In genomic region chr1:88519156-88519555, GRCh38 we compare ENCODE assay signal across 22 cellular contexts.
DNase-seq lines count a peak whose midpoint lies in the region; ATAC-seq, FAIRE-seq and TF ChIP-seq lines count a peak whose summit lies in the region.
"Had no signal": no experiment of that assay in that cellular context is flagged by ENCODE, and none has a peak within 500 bp of the region (broad histone marks: within the 10 kb centered on the region; RNA-seq: fewer than 3 reads in every experiment).

No MANE protein-coding gene starts in this region.

- peak; percentile 11 for DNase-seq in Daoy (ENCODE audit: low read depth)
- peak; percentile 17 for DNase-seq in MG63
- peak; percentile 66 to 73 for DNase-seq in fibroblast of lung (ENCODE audit: low read depth in 2 of 2)
- peak; percentile 7 for DNase-seq in pons (ENCODE audit: low spot score)
- no peak for DNase-seq in D341Med (ENCODE audit: low spot score)
- no peak for DNase-seq in kidney
- no peak for DNase-seq in amniotic stem cell (lab: John Stamatoyannopoulos, UW)
- DNase-seq: activated CD4-positive, alpha-beta T cell treated with anti-CD3 and anti-CD28 coated beads, Interleukin-2, amount 50 U/mL, for 1 hour; activated naive CD4-positive, alpha-beta T cell treated with anti-CD3 and anti-CD28 coated beads, Interleukin-2, amount 10 ng/mL, durations not matched to agents 7 days and 5 days; body of pancreas; dermis blood vessel endothelial cell; GDM1; KBM-7; mucosa of descending colon; NCI-H1092; NCI-H69; SK-N-SH; stimulated activated CD4-positive, alpha-beta T cell treated with anti-CD3 and anti-CD28 coated beads, Interleukin-4, amount 100 ng/mL, for 1 hour had no signal

- H3K27me3 ChIP-seq in MG63 (no peaks in the 10 kb centered on the region), fibroblast of lung (ENCODE audit: control insufficient read depth, insufficient read depth, low read length) (no peaks in the 10 kb centered on the region)
- H3K27me3 ChIP-seq: body of pancreas had no signal

- no peak overlapping the region for H2AFZ ChIP-seq in fibroblast of lung (ENCODE audit: low read length)

- no peak overlapping the region for H3K4me2 ChIP-seq in fibroblast of lung (ENCODE audit: extremely low read depth, insufficient read depth, low read length)
- H3K4me2 ChIP-seq: SK-N-SH had no signal

- no peaks in the 10 kb centered on the region for H3K79me2 ChIP-seq in fibroblast of lung (ENCODE audit: control insufficient read depth, insufficient read depth, low read length)

- H3K4me1 ChIP-seq in fibroblast of lung (ENCODE audit: control insufficient read depth, extremely low read depth, insufficient read depth, low read length) (no peaks in the 10 kb centered on the region), kidney (ENCODE audit: control insufficient read depth in 1 of 2, insufficient read depth in 1 of 2, low read depth in 1 of 2, low read length in 2 of 2) (no peaks in the 10 kb centered on the region)

- H3K4me3 ChIP-seq in MG63 (no peak overlapping the region), fibroblast of lung (replicated peaks in 1 of 4; ENCODE audit: control extremely low read depth in 1 of 4, insufficient read depth in 1 of 4, low read depth in 3 of 4, low read length in 4 of 4) (no peak overlapping the region), kidney (ENCODE audit: low read length in 2 of 2) (no peak overlapping the region)
- H3K4me3 ChIP-seq: body of pancreas, mucosa of descending colon had no signal

- FAIRE-seq in kidney (lab: Jason Lieb, UNC): no peak
- FAIRE-seq: H54, keratinocyte had no signal

- no peak for ATAC-seq in HG02610 (IDR thresholded peaks at IDR 0.05; ENCODE audit: unreplicated experiment)
- ATAC-seq: body of pancreas, mucosa of descending colon had no signal

- no peaks in the 10 kb centered on the region for H4K20me1 ChIP-seq in fibroblast of lung (ENCODE audit: control insufficient read depth, extremely low read depth, insufficient read depth, low read length)

- H3K27ac ChIP-seq in fibroblast of lung (ENCODE audit: insufficient read depth, low read length) (no peak overlapping the region), kidney (ENCODE audit: low read depth in 2 of 2, low read length in 2 of 2) (no peak overlapping the region)
- H3K27ac ChIP-seq: body of pancreas, HL-60 had no signal

- no peaks in the 10 kb centered on the region for H3K36me3 ChIP-seq in MG63
- no peaks in the 10 kb centered on the region for H3K36me3 ChIP-seq in fibroblast of lung (ENCODE audit: control insufficient read depth, insufficient read depth, low read length)
- no peaks in the 10 kb centered on the region for H3K36me3 ChIP-seq in kidney (ENCODE audit: control insufficient read depth in 1 of 2, insufficient read depth in 2 of 2, low read length in 2 of 2)

- intact Hi-C loops in kidney (cut with DNase I): no loop called here

- H3K9ac ChIP-seq in fibroblast of lung (ENCODE audit: insufficient read depth, low read length) (no peak overlapping the region), kidney (ENCODE audit: low read length in 2 of 2) (no peak overlapping the region)
- H3K9ac ChIP-seq: SK-N-SH had no signal

- no peak for TF ChIP-seq CTCF in fibroblast of lung (conservative IDR thresholded peaks at IDR 0.05 in 1 of 2, IDR thresholded peaks at IDR 0.05 in 1 of 2; ENCODE audit: low read depth in 1 of 2, low read length in 2 of 2)
- TF ChIP-seq CTCF in kidney (IDR thresholded peaks at IDR 0.05; ENCODE audit: borderline replicate concordance, extremely low read depth, insufficient read depth): no peak

- no peaks in the 10 kb centered on the region for H3K9me3 ChIP-seq in MG63
- no peaks in the 10 kb centered on the region for H3K9me3 ChIP-seq in fibroblast of lung (ENCODE audit: control insufficient read depth, insufficient read depth, low read depth, low read length)
- H3K9me3 ChIP-seq in kidney (ENCODE audit: control insufficient read depth in 1 of 2, low read length in 2 of 2): no peaks in the 10 kb centered on the region
- H3K9me3 ChIP-seq: body of pancreas, mucosa of descending colon, SK-N-SH had no signal

Comparison
In these comparisons a context has a peak if more than half of its experiments do, and no peak if none do; other contexts are left out.
1. DNase-seq: peak in Daoy (single experiment), MG63 (single experiment), fibroblast of lung (2 of 2) and pons (single experiment); none in D341Med (single experiment), kidney (single experiment) and amniotic stem cell (single experiment).